Comparison of ENCODE assay signal across 3 cellular contexts in genomic region chr12:6044082-6044481, GRCh38.
A peak's percentile ranks its signal among the peaks of the same experiment; 100 is the strongest.
TF ChIP-seq lines count a peak whose summit lies in the region.

No MANE protein-coding gene starts in this region.

TF ChIP-seq in A549, 52 proteins besides CTCF, POLR2A, EP300 and RAD21:
- TF ChIP-seq BCL3 (IDR thresholded peaks at IDR 0.05): no peak
- TF ChIP-seq HDAC2 (IDR thresholded peaks at IDR 0.05): no peak
- TF ChIP-seq MAX (IDR thresholded peaks at IDR 0.05): no peak
- no peak for TF ChIP-seq ZNF302 (CRISPR knock-in tag; IDR thresholded peaks at IDR 0.05)
- TF ChIP-seq RNF2 (IDR thresholded peaks at IDR 0.05; ENCODE audit: borderline replicate concordance, low read depth): no peak
- no peak for TF ChIP-seq JUN (IDR thresholded peaks at IDR 0.05)
- no peak for TF ChIP-seq CHD4 (IDR thresholded peaks at IDR 0.05; ENCODE audit: borderline replicate concordance)
- no peak for TF ChIP-seq NFE2L2 (conservative IDR thresholded peaks at IDR 0.05; ENCODE audit: low read length)
- no peak for TF ChIP-seq HMGXB4 (CRISPR knock-in tag; IDR thresholded peaks at IDR 0.05; ENCODE audit: borderline replicate concordance)
- no peak for TF ChIP-seq HOXB5 (CRISPR knock-in tag; IDR thresholded peaks at IDR 0.05)
- TF ChIP-seq ZC3H11A (IDR thresholded peaks at IDR 0.05): no peak
- TF ChIP-seq POLR2AphosphoS2 (conservative IDR thresholded peaks at IDR 0.05; ENCODE audit: low read length): no peak

TF ChIP-seq in HCT116, 20 proteins besides CTCF, POLR2A, EP300 and RAD21:
- TF ChIP-seq REST (IDR thresholded peaks at IDR 0.05; ENCODE audit: low read depth): no peak
- no peak for TF ChIP-seq ELF1 (IDR thresholded peaks at IDR 0.05; ENCODE audit: borderline replicate concordance, low read depth)
- TF ChIP-seq JUND (IDR thresholded peaks at IDR 0.05): 0 out of 2 replicates have a peak, but pooled peaks have one; percentile 21
- TF ChIP-seq EZH2 (IDR thresholded peaks at IDR 0.05): no peak
- no peak for TF ChIP-seq ATF3 (IDR thresholded peaks at IDR 0.05)
- 0 out of 2 replicates have a peak, but pooled peaks have one; percentile 17 for TF ChIP-seq FOSL1 (IDR thresholded peaks at IDR 0.05; ENCODE audit: low read depth)
- no peak for TF ChIP-seq YY1 (IDR thresholded peaks at IDR 0.05; ENCODE audit: extremely low read depth, insufficient replicate concordance, low read depth, low read length)
- no peak for TF ChIP-seq EGR1 (IDR thresholded peaks at IDR 0.05; ENCODE audit: low read depth)
- no peak for TF ChIP-seq ZBTB33 (IDR thresholded peaks at IDR 0.05; ENCODE audit: extremely low read depth, insufficient replicate concordance, low read length)
- no peak for TF ChIP-seq SIN3A (IDR thresholded peaks at IDR 0.05; ENCODE audit: low read depth)
- TF ChIP-seq MAX (IDR thresholded peaks at IDR 0.05): no peak
- TF ChIP-seq SP1 (IDR thresholded peaks at IDR 0.05; ENCODE audit: low read depth): no peak
- TF ChIP-seq ZNF274 (IDR thresholded peaks at IDR 0.05; ENCODE audit: low read depth, low read length): no peak

TF ChIP-seq in WTC11, 78 proteins besides CTCF, POLR2A, EP300 and RAD21 (continued from another document):
- TF ChIP-seq GRHL2 (CRISPR knock-in tag; IDR thresholded peaks at IDR 0.05; ENCODE audit: insufficient replicate concordance, severe bottlenecking): no peak
- TF ChIP-seq ZNF416 (CRISPR knock-in tag; IDR thresholded peaks at IDR 0.05): no peak
- TF ChIP-seq NR2C2 (CRISPR knock-in tag; IDR thresholded peaks at IDR 0.05): no peak
- no peak for TF ChIP-seq NFYB (CRISPR knock-in tag; conservative IDR thresholded peaks at IDR 0.05; ENCODE audit: low read depth)
- TF ChIP-seq RORB (CRISPR knock-in tag; IDR thresholded peaks at IDR 0.05): no peak
- no peak for TF ChIP-seq ZNF281 (CRISPR knock-in tag; IDR thresholded peaks at IDR 0.05)
- TF ChIP-seq PREB (CRISPR knock-in tag; IDR thresholded peaks at IDR 0.05; ENCODE audit: borderline replicate concordance): no peak
- TF ChIP-seq SOX15 (CRISPR knock-in tag; IDR thresholded peaks at IDR 0.05): no peak
- no peak for TF ChIP-seq MYBL2 (CRISPR knock-in tag; IDR thresholded peaks at IDR 0.05)
- no peak for TF ChIP-seq USF1 (CRISPR knock-in tag; IDR thresholded peaks at IDR 0.05)
- no peak for TF ChIP-seq ZNF671 (CRISPR knock-in tag; IDR thresholded peaks at IDR 0.05)
- TF ChIP-seq ESRRA (CRISPR knock-in tag; IDR thresholded peaks at IDR 0.05; ENCODE audit: borderline replicate concordance): no peak
- TF ChIP-seq CREB1 (CRISPR knock-in tag; IDR thresholded peaks at IDR 0.05): no peak
- TF ChIP-seq IRF2 (CRISPR knock-in tag; IDR thresholded peaks at IDR 0.05; ENCODE audit: borderline replicate concordance, low read depth): no peak
- no peak for TF ChIP-seq CDX4 (CRISPR knock-in tag; IDR thresholded peaks at IDR 0.05; ENCODE audit: borderline replicate concordance)
- no peak for TF ChIP-seq FOXJ3 (CRISPR knock-in tag; IDR thresholded peaks at IDR 0.05; ENCODE audit: borderline replicate concordance)
- TF ChIP-seq USF2 (CRISPR knock-in tag; IDR thresholded peaks at IDR 0.05): no peak
- no peak for TF ChIP-seq KAT7 (CRISPR knock-in tag; IDR thresholded peaks at IDR 0.05; ENCODE audit: borderline replicate concordance)
- TF ChIP-seq TP53 (CRISPR knock-in tag; IDR thresholded peaks at IDR 0.05): no peak
TF ChIP-seq in WTC11: peak in this region for 0.
